18 cellular contexts compared by ENCODE assay signal in genomic region chr9:134839441-134840125, GRCh38. TPM values are rescaled to one million over a fixed set of nuclear protein-coding genes. Genes with fewer than 3 reads are reported as not detected.
DNase-seq lines count a peak whose midpoint lies in the region; ATAC-seq and TF ChIP-seq lines count a peak whose summit lies in the region.
"Had no signal": no experiment of that assay in that cellular context is flagged by ENCODE, and none has a peak within 500 bp of the region (broad histone marks: within the 10 kb centered on the region; RNA-seq: fewer than 3 reads in every experiment).

No MANE protein-coding gene starts in this region.

- H3K27me3 Mint-ChIP-seq in neural progenitor cell (ENCODE audit: insufficient read depth, low read depth): no peaks in the 10 kb centered on the region
- H3K27me3 Mint-ChIP-seq: activated B cell treated with CpG ODN at 0.5 μM for 24 hours; central memory CD8-positive, alpha-beta T cell had no signal

- DNase-seq in choroid plexus epithelial cell (ENCODE audit: low read depth) (no peak), neural progenitor cell (ENCODE audit: low spot score) (peak; percentile 58), NCI-H82 (lab: John Stamatoyannopoulos, UW) (no peak)
- DNase-seq: activated B cell treated with CpG ODN at 0.5 μM for 24 hours, DMS153, NCI-H146, NCI-H345, T-helper 1 cell had no signal

- TF ChIP-seq CTCF in GM12872 (IDR thresholded peaks at IDR 0.05; ENCODE audit: insufficient read depth, low read depth, low read length) (peak; percentile 27; the same call in 1 of the 3 replicates), LNCAP (IDR thresholded peaks at IDR 0.05) (peak; percentile 33), choroid plexus epithelial cell (conservative IDR thresholded peaks at IDR 0.05; ENCODE audit: low read depth, low read length) (peak; percentile 28), neural progenitor cell (IDR thresholded peaks at IDR 0.05) (peak; percentile 57)

- no peak overlapping the region for H3K4me3 ChIP-seq in choroid plexus epithelial cell (ENCODE audit: low read depth, low read length)
- H3K4me3 ChIP-seq in neural progenitor cell: no peak overlapping the region
- H3K4me3 ChIP-seq: left lung had no signal

- H3K4me1 ChIP-seq in neural progenitor cell: no peaks in the 10 kb centered on the region
- H3K4me1 ChIP-seq: left lung had no signal

- no peaks in the 10 kb centered on the region for H3K79me2 ChIP-seq in neural progenitor cell (ENCODE audit: low read depth)

- H3F3A ChIP-seq in neural progenitor cell (ENCODE audit: low read depth): no peaks in the 10 kb centered on the region

- H2AFZ ChIP-seq in neural progenitor cell (replicated peaks): no peak overlapping the region

- H3K4me1 Mint-ChIP-seq in neural progenitor cell: peaks cover 9% of the 10 kb centered on the region
- H3K4me1 Mint-ChIP-seq: activated B cell treated with CpG ODN at 0.5 μM for 24 hours; central memory CD8-positive, alpha-beta T cell had no signal

- H3K27ac Mint-ChIP-seq in neural progenitor cell: no peak overlapping the region
- H3K27ac Mint-ChIP-seq: activated B cell treated with CpG ODN at 0.5 μM for 24 hours; activated T-helper 1 cell treated with anti-CD3 and anti-CD28 coated beads, Interleukin-12 subunit alpha, Interleukin-12 subunit beta, Interleukin-2, Interleukin-4 antibody, amounts not matched to agents 30 ng/mL and 10 ng/mL and 1 ng/mL, durations not matched to agents 14 hours and 24 hours and 36 hours had no signal

- ATAC-seq in HG03045 (IDR thresholded peaks at IDR 0.05; ENCODE audit: unreplicated experiment) (no peak), GM18498 (IDR thresholded peaks at IDR 0.05; ENCODE audit: unreplicated experiment) (no peak)
- ATAC-seq: left lung had no signal

- no peaks in the 10 kb centered on the region for H3K36me3 Mint-ChIP-seq in neural progenitor cell

- no peak overlapping the region for H3K27ac ChIP-seq in neural progenitor cell
- H3K27ac ChIP-seq: left lung had no signal

- no peaks in the 10 kb centered on the region for H3K9me3 Mint-ChIP-seq in neural progenitor cell
- H3K9me3 Mint-ChIP-seq: activated B cell treated with CpG ODN at 0.5 μM for 24 hours; activated T-helper 1 cell treated with anti-CD3 and anti-CD28 coated beads, Interleukin-12 subunit alpha, Interleukin-12 subunit beta, Interleukin-2, Interleukin-4 antibody, amounts not matched to agents 30 ng/mL and 10 ng/mL and 1 ng/mL, durations not matched to agents 14 hours and 24 hours and 36 hours; central memory CD8-positive, alpha-beta T cell had no signal

- H3K9me3 ChIP-seq in neural progenitor cell (ENCODE audit: low read depth): no peaks in the 10 kb centered on the region
- H3K9me3 ChIP-seq: left lung had no signal

- H3K4me3 Mint-ChIP-seq in neural progenitor cell: no peak overlapping the region
- H3K4me3 Mint-ChIP-seq: activated B cell treated with CpG ODN at 0.5 μM for 24 hours; activated T-helper 1 cell treated with anti-CD3 and anti-CD28 coated beads, Interleukin-12 subunit alpha, Interleukin-12 subunit beta, Interleukin-2, Interleukin-4 antibody, amounts not matched to agents 30 ng/mL and 10 ng/mL and 1 ng/mL, durations not matched to agents 14 hours and 24 hours and 36 hours; central memory CD8-positive, alpha-beta T cell had no signal

- no peak overlapping the region for H3K4me2 ChIP-seq in neural progenitor cell

- H3K27me3 ChIP-seq in neural progenitor cell: no peaks in the 10 kb centered on the region
- H3K27me3 ChIP-seq: left lung had no signal

- no peaks in the 10 kb centered on the region for H4K20me1 ChIP-seq in neural progenitor cell (ENCODE audit: low read depth)

- no peak overlapping the region for H3K9ac ChIP-seq in neural progenitor cell

- no peaks in the 10 kb centered on the region for H3K36me3 ChIP-seq in neural progenitor cell

RNA-seq across cellular contexts. Expression of gene FCN2, which starts 41.0 kb away (rescaled TPM):
- total RNA-seq in neural progenitor cell (ENCODE audit: low replicate concordance): not detected in 2 replicates
- total RNA-seq: activated B cell treated with CpG ODN at 0.5 μM for 24 hours; activated T-helper 1 cell treated with anti-CD3 and anti-CD28 coated beads, Interleukin-12 subunit alpha, Interleukin-12 subunit beta, Interleukin-2, Interleukin-4 antibody, amounts not matched to agents 30 ng/mL and 10 ng/mL and 1 ng/mL, durations not matched to agents 14 hours and 24 hours and 36 hours; H4; HT-29; left lung; osteocyte had no signal
